8 cellular contexts compared by ENCODE assay signal in genomic region chrX:49192722-49193328, GRCh38. TPM values are rescaled to one million over a fixed set of nuclear protein-coding genes. Genes with fewer than 3 reads are reported as not detected.
DNase-seq lines count a peak whose midpoint lies in the region; ATAC-seq, FAIRE-seq and TF ChIP-seq lines count a peak whose summit lies in the region.

No MANE protein-coding gene starts in this region.

- no peak overlapping the region for H3K4me3 Mint-ChIP-seq in CD14-positive monocyte
- H3K4me3 Mint-ChIP-seq in T-helper 1 cell treated with Interleukin-12 subunit alpha and Interleukin-12 subunit beta and Interleukin-4 antibody, amounts not matched to agents 30 μg/mL and 1 μg/mL, for 36 hours: peak overlapping the region; percentile 54

- H3K79me2 ChIP-seq in fibroblast of lung (ENCODE audit: control insufficient read depth, insufficient read depth, low read length): no peaks in the 10 kb centered on the region

- no peak for DNase-seq in CD14-positive monocyte (ENCODE audit: low spot score)
- no peak for DNase-seq in GM12891 (ENCODE audit: insufficient read length, low spot score)
- peak; percentile 16 to 21 for DNase-seq in fibroblast of lung (ENCODE audit: low read depth in 2 of 2)
- DNase-seq in superior temporal gyrus (ENCODE audit: extremely low spot score): peak; percentile 44

- no peak overlapping the region for H3K4me3 ChIP-seq in fibroblast of lung (replicated peaks in 1 of 4; ENCODE audit: control extremely low read depth in 1 of 4, insufficient read depth in 1 of 4, low read depth in 3 of 4, low read length in 4 of 4)

- intact Hi-C loops in CD14-positive monocyte (cut with micrococcal nuclease): no loop called here

- no peaks in the 10 kb centered on the region for H3K36me3 ChIP-seq in fibroblast of lung (ENCODE audit: control insufficient read depth, insufficient read depth, low read length)

- no peak overlapping the region for H3K4me2 ChIP-seq in fibroblast of lung (ENCODE audit: extremely low read depth, insufficient read depth, low read length)

- no peaks in the 10 kb centered on the region for H3K4me1 ChIP-seq in fibroblast of lung (ENCODE audit: control insufficient read depth, extremely low read depth, insufficient read depth, low read length)

- TF ChIP-seq CTCF in CD14-positive monocyte (IDR thresholded peaks at IDR 0.05) (peak; percentile 66), fibroblast of lung (conservative IDR thresholded peaks at IDR 0.05 in 1 of 2, IDR thresholded peaks at IDR 0.05 in 1 of 2; ENCODE audit: low read depth in 1 of 2, low read length in 2 of 2) (peak; percentile 40 to 71)

- H2AFZ ChIP-seq in fibroblast of lung (ENCODE audit: low read length): no peak overlapping the region

- FAIRE-seq in GM12891 (lab: Jason Lieb, UNC): peak; percentile 91

- H3K9ac ChIP-seq in fibroblast of lung (ENCODE audit: insufficient read depth, low read length): no peak overlapping the region

- H3K36me3 Mint-ChIP-seq in CD14-positive monocyte: peaks cover 0 to 2% of the 10 kb centered on the region in 2 donors
- H3K36me3 Mint-ChIP-seq in T-helper 1 cell treated with Interleukin-12 subunit alpha and Interleukin-12 subunit beta and Interleukin-4 antibody, amounts not matched to agents 30 μg/mL and 1 μg/mL, for 36 hours (ENCODE audit: low read depth): no peaks in the 10 kb centered on the region

- no peaks in the 10 kb centered on the region for H3K9me3 ChIP-seq in fibroblast of lung (ENCODE audit: control insufficient read depth, insufficient read depth, low read depth, low read length)

- peaks cover 29% of the 10 kb centered on the region for H3K4me1 Mint-ChIP-seq in CD14-positive monocyte
- peaks cover 26% of the 10 kb centered on the region for H3K4me1 Mint-ChIP-seq in T-helper 1 cell treated with Interleukin-12 subunit alpha and Interleukin-12 subunit beta and Interleukin-4 antibody, amounts not matched to agents 30 μg/mL and 1 μg/mL, for 36 hours (ENCODE audit: low read depth)

- no peaks in the 10 kb centered on the region for H4K20me1 ChIP-seq in fibroblast of lung (ENCODE audit: control insufficient read depth, extremely low read depth, insufficient read depth, low read length)

- no peak for TF ChIP-seq POLR2A in GM12891 (IDR thresholded peaks at IDR 0.05; ENCODE audit: low read depth, low read length)

- ATAC-seq in HG02588 (IDR thresholded peaks at IDR 0.05; ENCODE audit: unreplicated experiment): no peak
- ATAC-seq in GM18909 (IDR thresholded peaks at IDR 0.05; ENCODE audit: poor library complexity, unreplicated experiment): no peak
- ATAC-seq in GM18873 (IDR thresholded peaks at IDR 0.05; ENCODE audit: low FRiP score, unreplicated experiment): no peak

- peaks cover 2 to 8% (median 2%) of the 10 kb centered on the region in 3 donors for H3K27me3 Mint-ChIP-seq in CD14-positive monocyte (ENCODE audit: low read depth in 3 of 3)
- H3K27me3 Mint-ChIP-seq in T-helper 1 cell treated with Interleukin-12 subunit alpha and Interleukin-12 subunit beta and Interleukin-4 antibody, amounts not matched to agents 30 μg/mL and 1 μg/mL, for 36 hours (ENCODE audit: low read depth): no peaks in the 10 kb centered on the region

- no peaks in the 10 kb centered on the region for H3K27me3 ChIP-seq in fibroblast of lung (ENCODE audit: control insufficient read depth, insufficient read depth, low read length)

- H3K27ac ChIP-seq in fibroblast of lung (ENCODE audit: insufficient read depth, low read length): no peak overlapping the region

- H3K9me3 Mint-ChIP-seq in CD14-positive monocyte: peaks cover 0 to 6% (median 3%) of the 10 kb centered on the region in 7 donors
- H3K9me3 Mint-ChIP-seq in T-helper 1 cell treated with Interleukin-12 subunit alpha and Interleukin-12 subunit beta and Interleukin-4 antibody, amounts not matched to agents 30 μg/mL and 1 μg/mL, for 36 hours: no peaks in the 10 kb centered on the region

- H3K27ac Mint-ChIP-seq in CD14-positive monocyte: no peak overlapping the region
- peak overlapping the region; percentile 22 for H3K27ac Mint-ChIP-seq in T-helper 1 cell treated with Interleukin-12 subunit alpha and Interleukin-12 subunit beta and Interleukin-4 antibody, amounts not matched to agents 30 μg/mL and 1 μg/mL, for 36 hours

TF ChIP-seq in GM12891, 5 proteins besides CTCF, POLR2A, EP300 and RAD21:
- TF ChIP-seq SPI1 (IDR thresholded peaks at IDR 0.05; ENCODE audit: low read depth, low read length): no peak
- TF ChIP-seq POU2F2 (IDR thresholded peaks at IDR 0.05; ENCODE audit: low read depth, low read length): no peak
- no peak for TF ChIP-seq POLR2AphosphoS5 (IDR thresholded peaks at IDR 0.05; ENCODE audit: low read depth, low read length)
- no peak for TF ChIP-seq PAX5 (IDR thresholded peaks at IDR 0.05; ENCODE audit: insufficient read depth, low read length, severe bottlenecking)
- TF ChIP-seq TAF1 (IDR thresholded peaks at IDR 0.05; ENCODE audit: low read depth, low read length): no peak

RNA-seq across cellular contexts. Expression of gene PRICKLE3, which starts 6.7 kb away (rescaled TPM):
- polyA plus RNA-seq in CD14-positive monocyte (1 to 10 TPM; 4.4 to 5.4 TPM), fibroblast of lung (2.7 and 3.5 TPM in 2 replicates)
- 8.1 TPM for polyA plus RNA-seq in GM12891 (2012; ENCODE audit: low read depth, missing spikeins)
- 4.6 and 7.4 TPM in 2 replicates for total RNA-seq in fibroblast of lung
- 4.5 and 5.4 TPM in 2 replicates for polyA plus RNA-seq in fibroblast of lung (2012)
- 7.0 and 8.0 TPM in 2 replicates for polyA minus RNA-seq in fibroblast of lung (ENCODE audit: low replicate concordance)

RNA-seq across cellular contexts. Expression of gene SYP, which starts 7.2 kb away (rescaled TPM):
- polyA plus RNA-seq in CD14-positive monocyte (under 1 TPM; 0.27 to 0.68 TPM), fibroblast of lung (0.08 and 0.15 TPM in 2 replicates)
- polyA plus RNA-seq in GM12891 (2012; ENCODE audit: low read depth, missing spikeins): 0.71 TPM
- 0.17 and 0.26 TPM in 2 replicates for total RNA-seq in fibroblast of lung
- polyA plus RNA-seq in fibroblast of lung (2012): 0.31 and 0.40 TPM in 2 replicates
- not detected in 2 replicates for polyA minus RNA-seq in fibroblast of lung (ENCODE audit: low replicate concordance)

RNA-seq across cellular contexts. Expression of gene PLP2, which starts 21.1 kb away (rescaled TPM):
- polyA plus RNA-seq in CD14-positive monocyte (100 to 1,000 TPM; 280 to 374 TPM), fibroblast of lung (212 and 317 TPM in 2 replicates)
- 26.6 TPM for polyA plus RNA-seq in GM12891 (2012; ENCODE audit: low read depth, missing spikeins)
- total RNA-seq in fibroblast of lung: 10.5 and 23.3 TPM in 2 replicates
- polyA plus RNA-seq in fibroblast of lung (2012): 208 and 292 TPM in 2 replicates
- 354 and 470 TPM in 2 replicates for polyA minus RNA-seq in fibroblast of lung (ENCODE audit: low replicate concordance)

RNA-seq across cellular contexts. Expression of gene MAGIX, which starts 30.3 kb away (rescaled TPM):
- polyA plus RNA-seq in CD14-positive monocyte (1 to 10 TPM; 1.1 to 2.0 TPM), fibroblast of lung (0.34 and 0.40 TPM in 2 replicates)
- 0.33 TPM for polyA plus RNA-seq in GM12891 (2012; ENCODE audit: low read depth, missing spikeins)
- total RNA-seq in fibroblast of lung: 1.0 and 1.7 TPM in 2 replicates
- 0.66 and 0.88 TPM in 2 replicates for polyA plus RNA-seq in fibroblast of lung (2012)
- 0.07 TPM in 1 of 2 replicates, not detected in the other for polyA minus RNA-seq in fibroblast of lung (ENCODE audit: low replicate concordance)

RNA-seq across cellular contexts. Expression of gene CACNA1F, which starts 40.3 kb away (rescaled TPM):
- polyA plus RNA-seq in CD14-positive monocyte: not detected
- polyA plus RNA-seq in GM12891 (2012; ENCODE audit: low read depth, missing spikeins): 0.22 TPM
- total RNA-seq in fibroblast of lung: 0.17 and 0.26 TPM in 2 replicates
- polyA plus RNA-seq in fibroblast of lung: not detected in 2 replicates
- polyA plus RNA-seq in fibroblast of lung (2012): not detected in 2 replicates
- polyA minus RNA-seq in fibroblast of lung (ENCODE audit: low replicate concordance): not detected in 2 replicates

Comparison
In these comparisons a context has a peak if more than half of its experiments do, and no peak if none do; other contexts are left out.
1. DNase-seq: peak in fibroblast of lung (2 of 2) and superior temporal gyrus (single experiment); none in CD14-positive monocyte (single experiment) and GM12891 (single experiment).